Comparison of ENCODE assay signal across 43 cellular contexts in genomic region chr17:3256575-3256974, GRCh38. TPM values are rescaled to one million over a fixed set of nuclear protein-coding genes. Genes with fewer than 3 reads are reported as not detected.
"Had no signal": no experiment of that assay in that cellular context is flagged by ENCODE, and none has a peak within 500 bp of the region (broad histone marks: within the 10 kb centered on the region; RNA-seq: fewer than 3 reads in every experiment).

No MANE protein-coding gene starts in this region.

- H3K36me3 ChIP-seq: brain microvascular endothelial cell, esophagus squamous epithelium, gastroesophageal sphincter, WERI-Rb-1 had no signal

- H3K27me3 ChIP-seq: brain microvascular endothelial cell, gastroesophageal sphincter had no signal

- H3K4me3 Mint-ChIP-seq: activated CD4-positive, alpha-beta T cell treated with anti-CD3 and anti-CD28 coated beads for 36 hours; activated CD4-positive, alpha-beta T cell treated with anti-CD3 and anti-CD28 coated beads, Interleukin-2, amount 10 ng/mL, durations not matched to agents 7 days and 5 days; activated CD8-positive, alpha-beta T cell treated with anti-CD3 and anti-CD28 coated beads for 36 hours; activated naive CD8-positive, alpha-beta T cell; activated T-cell treated with anti-CD3 and anti-CD28 coated beads, Interleukin-2, amount 50 U/mL, for 4 hours; activated T-helper 17 cell treated with anti-CD3 and anti-CD28 coated beads, Interleukin-2, amount 50 U/mL, for 72 hours; central memory CD8-positive, alpha-beta T cell; effector memory CD8-positive, alpha-beta T cell; T-helper 17 cell; T-helper 2 cell treated with Interferon-gamma antibody and Interleukin-4, amounts not matched to agents 5 μg/mL and 100 μg/mL, for 36 hours had no signal

- DNase-seq: activated CD4-positive, alpha-beta T cell treated with anti-CD3 and anti-CD28 coated beads for 36 hours; activated CD4-positive, alpha-beta T cell treated with anti-CD3 and anti-CD28 coated beads, Interleukin-2, amount 10 ng/mL, durations not matched to agents 7 days and 5 days; activated CD4-positive, alpha-beta T cell treated with anti-CD3 and anti-CD28 coated beads, Interleukin-2, amount 50 U/mL, for 4 hours; activated CD4-positive, CD25-positive, alpha-beta regulatory T cell; activated CD4-positive, CD25-positive, alpha-beta regulatory T cell treated with anti-CD3 and anti-CD28 coated beads, Interleukin-2, amount 50 U/mL, for 72 hours; activated CD8-positive, alpha-beta memory T cell treated with anti-CD3 and anti-CD28 coated beads for 24 hours; activated CD8-positive, alpha-beta T cell treated with anti-CD3 and anti-CD28 coated beads for 36 hours; activated effector memory CD4-positive, alpha-beta T cell treated with Interleukin-2 at 50 U/mL for 16 hours; activated gamma-delta T cell treated with Interleukin-2 at 50 U/mL for 16 hours; activated naive CD4-positive, alpha-beta T cell treated with anti-CD3 and anti-CD28 coated beads, Interleukin-2, amount 50 U/mL, for 16 hours; activated naive CD4-positive, alpha-beta T cell treated with Interleukin-2 at 50 U/mL for 16 hours; activated T-cell treated with anti-CD3 and anti-CD28 coated beads, Interleukin-2, amount 50 U/mL, for 4 hours; amniotic stem cell; anterior cingulate cortex; brain microvascular endothelial cell; cortex of kidney; dermis blood vessel endothelial cell; effector CD4-positive, alpha-beta T cell; effector memory CD8-positive, alpha-beta T cell; esophagus squamous epithelium; foreskin melanocyte; T-helper 1 cell; T-helper 17 cell; T1000; WERI-Rb-1 had no signal

- H3K4me3 ChIP-seq: esophagus squamous epithelium, gastroesophageal sphincter had no signal

- H3K9me3 ChIP-seq: esophagus squamous epithelium, gastroesophageal sphincter had no signal

- H3K27ac Mint-ChIP-seq: activated CD4-positive, alpha-beta T cell treated with anti-CD3 and anti-CD28 coated beads for 36 hours; activated CD4-positive, alpha-beta T cell treated with anti-CD3 and anti-CD28 coated beads, Interleukin-2, amount 10 ng/mL, durations not matched to agents 7 days and 5 days; activated CD8-positive, alpha-beta T cell treated with anti-CD3 and anti-CD28 coated beads for 36 hours; activated naive CD8-positive, alpha-beta T cell; activated T-helper 17 cell treated with anti-CD3 and anti-CD28 coated beads, Interleukin-2, amount 50 U/mL, for 72 hours; effector memory CD8-positive, alpha-beta T cell; T-helper 17 cell; T-helper 2 cell treated with Interferon-gamma antibody and Interleukin-4, amounts not matched to agents 5 μg/mL and 100 μg/mL, for 36 hours had no signal

- H3K27ac ChIP-seq: brain microvascular endothelial cell, epithelial cell of prostate, esophagus squamous epithelium, gastroesophageal sphincter, WERI-Rb-1 had no signal

- H3K4me1 ChIP-seq: esophagus squamous epithelium, gastroesophageal sphincter had no signal

- H3K4me1 Mint-ChIP-seq: activated CD4-positive, alpha-beta T cell treated with anti-CD3 and anti-CD28 coated beads for 36 hours; activated CD4-positive, alpha-beta T cell treated with anti-CD3 and anti-CD28 coated beads, Interleukin-2, amount 10 ng/mL, durations not matched to agents 7 days and 5 days; central memory CD8-positive, alpha-beta T cell had no signal

- FAIRE-seq: astrocyte, bronchial epithelial cell, colon, endometrium, endothelial cell of umbilical vein had no signal

- H3K9me3 Mint-ChIP-seq: activated CD8-positive, alpha-beta T cell treated with anti-CD3 and anti-CD28 coated beads for 36 hours; activated T-cell treated with anti-CD3 and anti-CD28 coated beads, Interleukin-2, amount 50 U/mL, for 4 hours; activated T-helper 17 cell treated with anti-CD3 and anti-CD28 coated beads, Interleukin-2, amount 50 U/mL, for 72 hours; central memory CD8-positive, alpha-beta T cell had no signal

RNA-seq across cellular contexts. Expression of gene OR3A1, which starts 41.6 kb away (rescaled TPM):
- total RNA-seq: astrocyte, bronchial epithelial cell, cardiac septum, chondrocyte, dermis blood vessel endothelial cell, endothelial cell of umbilical vein, esophagus squamous epithelium, fibroblast of lung, glomerular endothelial cell, T-helper 17 cell had no signal
- polyA plus RNA-seq: endothelial cell of umbilical vein, esophagus, fibroblast of lung had no signal

RNA-seq across cellular contexts. Expression of gene OR1A1, which starts 49.1 kb away (rescaled TPM):
- total RNA-seq: activated CD4-positive, alpha-beta T cell treated with anti-CD3 and anti-CD28 coated beads for 36 hours; activated CD4-positive, alpha-beta T cell treated with anti-CD3 and anti-CD28 coated beads, Interleukin-2, amount 10 ng/mL, durations not matched to agents 7 days and 5 days; activated CD8-positive, alpha-beta T cell treated with anti-CD3 and anti-CD28 coated beads for 36 hours; activated T-cell treated with anti-CD3 and anti-CD28 coated beads, Interleukin-2, amount 50 U/mL, for 4 hours; activated T-helper 17 cell treated with anti-CD3 and anti-CD28 coated beads, Interleukin-2, amount 50 U/mL, for 72 hours; astrocyte; bronchial epithelial cell; cardiac septum; chondrocyte; dermis blood vessel endothelial cell; endothelial cell of umbilical vein; esophagus squamous epithelium; fibroblast of lung; fibroblast of villous mesenchyme; glomerular endothelial cell; T-helper 17 cell had no signal
- polyA plus RNA-seq: adipose tissue, endothelial cell of umbilical vein, esophagus, fibroblast of lung had no signal

RNA-seq across cellular contexts. Expression of gene OR1A2, which starts 59.3 kb away (rescaled TPM):
- total RNA-seq: activated CD4-positive, alpha-beta T cell treated with anti-CD3 and anti-CD28 coated beads for 36 hours; activated CD4-positive, alpha-beta T cell treated with anti-CD3 and anti-CD28 coated beads, Interleukin-2, amount 10 ng/mL, durations not matched to agents 7 days and 5 days; activated CD8-positive, alpha-beta T cell treated with anti-CD3 and anti-CD28 coated beads for 36 hours; activated T-cell treated with anti-CD3 and anti-CD28 coated beads, Interleukin-2, amount 50 U/mL, for 4 hours; activated T-helper 17 cell treated with anti-CD3 and anti-CD28 coated beads, Interleukin-2, amount 50 U/mL, for 72 hours; astrocyte; bronchial epithelial cell; cardiac septum; chondrocyte; dermis blood vessel endothelial cell; endothelial cell of umbilical vein; esophagus squamous epithelium; fibroblast of lung; fibroblast of villous mesenchyme; gastroesophageal sphincter; glomerular endothelial cell; T-helper 17 cell had no signal
- polyA plus RNA-seq: adipose tissue, endothelial cell of umbilical vein, esophagus, fibroblast of lung had no signal
